ENCODE assay signal across 22 cellular contexts in the genomic region with DNA sequence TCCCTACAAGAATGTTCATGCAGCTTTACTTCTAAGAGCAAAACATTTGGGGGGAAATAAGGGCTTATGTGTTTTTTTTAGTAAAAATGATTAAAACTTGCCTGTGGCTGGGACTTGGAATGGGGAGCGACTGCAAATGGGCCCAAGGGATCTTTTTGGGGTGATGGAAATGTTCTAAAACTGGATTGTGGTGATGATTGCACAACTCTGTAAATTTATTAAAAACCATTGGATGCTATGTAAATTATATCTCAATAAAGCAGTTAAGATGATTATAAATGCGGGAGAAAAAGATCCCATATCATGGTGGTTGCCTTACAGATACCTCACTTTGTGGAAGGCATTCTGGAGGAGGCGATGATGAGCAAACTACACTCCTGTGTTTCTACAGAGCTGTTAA. TPM values are rescaled to one million over a fixed set of nuclear protein-coding genes. Genes with fewer than 3 reads are reported as not detected.
"Had no signal": no experiment of that assay in that cellular context is flagged by ENCODE, and none has a peak within 500 bp of the region (broad histone marks: within the 10 kb centered on the region; RNA-seq: fewer than 3 reads in every experiment).

No MANE protein-coding gene starts in this region.

- H3K4me1 ChIP-seq: colonic mucosa, esophagus muscularis mucosa, foreskin keratinocyte, gastroesophageal sphincter, left lung, lower lobe of right lung had no signal

- H3K9me3 ChIP-seq: colonic mucosa, esophagus muscularis mucosa, gastroesophageal sphincter, heart left ventricle, left lung, lower lobe of right lung, mucosa of descending colon had no signal

- H3K27ac ChIP-seq: colonic mucosa, esophagus muscularis mucosa, foreskin keratinocyte, gastroesophageal sphincter, heart left ventricle, hepatocyte, left lung, lower lobe of right lung had no signal

- ATAC-seq: effector memory CD8-positive, alpha-beta T cell; foreskin keratinocyte; gastroesophageal sphincter; heart left ventricle; left cardiac atrium; left lung; left ventricle myocardium superior; lower lobe of right lung; mucosa of descending colon had no signal

- H3K79me2 ChIP-seq: hepatocyte had no signal

- H3K27me3 ChIP-seq: colonic mucosa, esophagus muscularis mucosa, left lung had no signal

- DNase-seq: colonic mucosa; cortex of kidney; effector CD8-positive, alpha-beta T cell; effector memory CD8-positive, alpha-beta T cell; foreskin keratinocyte; heart left ventricle; hypothalamus; immature natural killer cell; left cardiac atrium; left lung; left ventricle myocardium superior; lower lobe of right lung; mesenchymal stem cell; mucosa of descending colon; naive B cell had no signal

- H3K4me2 ChIP-seq: hepatocyte had no signal

- H3K36me3 ChIP-seq: colonic mucosa, esophagus muscularis mucosa, gastroesophageal sphincter, heart left ventricle, left lung, lower lobe of right lung had no signal

- H2AFZ ChIP-seq: hepatocyte had no signal

- H3K4me3 ChIP-seq: colonic mucosa, esophagus muscularis mucosa, gastroesophageal sphincter, heart left ventricle, hepatocyte, left lung, lower lobe of right lung, mucosa of descending colon had no signal

- FAIRE-seq: endothelial cell of umbilical vein, frontal cortex, keratinocyte had no signal

RNA-seq across cellular contexts. Expression of a gene that starts 30.2 kb away (rescaled TPM):
- total RNA-seq: endothelial cell of umbilical vein, fibroblast of lung, foreskin keratinocyte had no signal
- polyA plus RNA-seq: endothelial cell of umbilical vein, foreskin keratinocyte, hepatocyte, immature natural killer cell had no signal
